Comparison of ENCODE assay signal across 10 cellular contexts in the genomic region with DNA sequence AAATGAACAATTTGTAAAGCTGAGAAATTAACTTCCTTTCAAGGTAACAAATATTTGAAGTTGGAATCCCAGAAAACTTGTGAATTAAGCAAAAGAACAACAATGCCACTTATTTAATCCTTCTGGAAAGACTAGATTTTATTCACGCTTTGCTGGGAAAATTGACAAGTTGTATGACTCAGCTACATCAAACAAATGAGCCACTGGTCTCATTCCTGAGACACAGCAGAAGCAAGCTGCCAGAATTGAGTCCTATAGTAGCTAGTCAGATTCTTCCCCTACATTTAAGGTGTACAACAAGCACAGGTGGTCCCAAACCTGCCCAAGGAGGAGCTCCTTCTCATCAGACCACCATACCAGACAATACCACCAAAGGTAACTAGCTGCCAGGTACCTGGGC.
A peak's percentile ranks its signal among the peaks of the same experiment; 100 is the strongest.
DNase-seq lines count a peak whose midpoint lies in the region; TF ChIP-seq lines count a peak whose summit lies in the region.
"Had no signal": no experiment of that assay in that cellular context is flagged by ENCODE, and none has a peak within 500 bp of the region (broad histone marks: within the 10 kb centered on the region; RNA-seq: fewer than 3 reads in every experiment).

No MANE protein-coding gene starts in this region.

- H3K4me3 ChIP-seq in fibroblast of mammary gland (ENCODE audit: control insufficient read depth, low read depth, low read length) (no peak overlapping the region), prostate gland (no peak overlapping the region), left ventricle myocardium inferior (no peak overlapping the region)

- 0% methylated on average over 1 of the region's 1 CpG for WGBS in prostate gland

- peaks cover 5% of the 10 kb centered on the region for H3K4me1 ChIP-seq in prostate gland (replicated peaks)
- H3K4me1 ChIP-seq in left ventricle myocardium inferior: peaks cover 8% of the 10 kb centered on the region

- intact Hi-C loops in prostate gland (cut with DNase I): no loop called here
- intact Hi-C loops in left ventricle myocardium inferior (cut with micrococcal nuclease): no loop called here

- DNase-seq in G401 (ENCODE audit: low spot score) (peak; percentile 54), RPMI7951 (ENCODE audit: low read depth) (peak; percentile 65), fibroblast of mammary gland (ENCODE audit: low read depth) (peak; percentile 78), prostate gland (ENCODE audit: low spot score) (peak; percentile 49), DMS79 (lab: John Stamatoyannopoulos, UW) (no peak), GM13977 (ENCODE audit: low spot score) (no peak), left ventricle myocardium inferior (no peak)
- no peak for DNase-seq in activated CD4-positive, CD25-positive, alpha-beta regulatory T cell (lab: John Stamatoyannopoulos, UW)
- DNase-seq: activated CD4-positive, alpha-beta T cell treated with anti-CD3 and anti-CD28 coated beads for 4 hours; activated naive CD4-positive, alpha-beta T cell had no signal

- H3K27me3 ChIP-seq in prostate gland (replicated peaks; ENCODE audit: insufficient read depth) (no peaks in the 10 kb centered on the region), left ventricle myocardium inferior (ENCODE audit: low read depth) (peaks cover 5% of the 10 kb centered on the region)

- in situ Hi-C loops in G401 (cut with HindIII; ENCODE audit: low sequenced_read_pairs): no loop called here
- in situ Hi-C loops in GM13977 (cut with MboI; ENCODE audit: low pct_unique_long_range_greater_than_20kb, low sequenced_read_pairs, unreplicated experiment): no loop called here

- peak overlapping the region; percentile 47 to 75 for H3K27ac ChIP-seq in prostate gland
- no peak overlapping the region for H3K27ac ChIP-seq in left ventricle myocardium inferior (replicated peaks)

- no peak for TF ChIP-seq CTCF in fibroblast of mammary gland (conservative IDR thresholded peaks at IDR 0.05; ENCODE audit: control insufficient read depth, insufficient read depth, low read depth, low read length)
- no peak for TF ChIP-seq CTCF in prostate gland (IDR thresholded peaks at IDR 0.05)
- TF ChIP-seq CTCF in GM13977 (IDR thresholded peaks at IDR 0.05; ENCODE audit: extremely low read depth, insufficient read depth, missing control alignments): no peak
- TF ChIP-seq CTCF in left ventricle myocardium inferior (IDR thresholded peaks at IDR 0.05; ENCODE audit: borderline replicate concordance): no peak

- H3K9me3 ChIP-seq in prostate gland (no peaks in the 10 kb centered on the region), left ventricle myocardium inferior (replicated peaks) (no peaks in the 10 kb centered on the region)

- H3K36me3 ChIP-seq in prostate gland (no peaks in the 10 kb centered on the region), left ventricle myocardium inferior (no peaks in the 10 kb centered on the region)

- TF ChIP-seq POLR2A in prostate gland (IDR thresholded peaks at IDR 0.05): no peak

Comparison
In these comparisons a context has a peak if more than half of its experiments do, and no peak if none do; other contexts are left out.
1. DNase-seq: peak in G401 (single experiment), RPMI7951 (single experiment), fibroblast of mammary gland (single experiment) and prostate gland (single experiment); none in DMS79 (single experiment), GM13977 (single experiment), left ventricle myocardium inferior (single experiment) and activated CD4-positive, CD25-positive, alpha-beta regulatory T cell (0 of 4).